In the genomic region with DNA sequence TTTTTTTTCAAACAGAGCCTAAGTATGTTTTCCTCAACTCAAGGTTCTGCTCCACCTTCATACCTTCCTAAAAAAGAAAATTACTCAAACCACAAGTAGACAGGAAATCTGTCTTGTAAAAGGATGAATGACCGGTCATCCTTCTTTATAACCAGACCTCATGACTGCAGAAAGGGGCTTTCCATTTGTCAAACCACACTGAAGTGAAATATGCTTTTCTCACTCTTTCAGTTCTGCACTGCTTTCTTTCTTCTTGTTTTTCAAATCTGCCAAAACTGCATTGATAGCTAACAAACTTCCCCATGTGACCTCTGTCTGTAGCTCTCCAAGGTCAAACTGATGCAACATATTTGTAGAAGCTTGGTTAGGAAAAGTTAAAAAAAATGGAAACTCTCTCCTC, we compare ENCODE assay signal across 9 cellular contexts.
DNase-seq lines count a peak whose midpoint lies in the region; ATAC-seq and TF ChIP-seq lines count a peak whose summit lies in the region.
"Had no signal": no experiment of that assay in that cellular context is flagged by ENCODE, and none has a peak within 500 bp of the region (broad histone marks: within the 10 kb centered on the region; RNA-seq: fewer than 3 reads in every experiment).

No MANE protein-coding gene starts in this region.

- H3K4me3 ChIP-seq in fibroblast of villous mesenchyme (ENCODE audit: low read depth, low read length) (no peak overlapping the region), aorta (ENCODE audit: low read length in 2 of 2) (no peak overlapping the region)

- no peaks in the 10 kb centered on the region for H3K36me3 Mint-ChIP-seq in naive thymus-derived CD8-positive, alpha-beta T cell

- TF ChIP-seq CTCF in GM13977 (IDR thresholded peaks at IDR 0.05; ENCODE audit: extremely low read depth, insufficient read depth, missing control alignments) = no peak
- no peak for TF ChIP-seq CTCF in fibroblast of villous mesenchyme (IDR thresholded peaks at IDR 0.05; ENCODE audit: insufficient read depth, low read depth, low read length)

- peaks cover 0 to 9% of the 10 kb centered on the region in 2 donors for H3K36me3 ChIP-seq in aorta (ENCODE audit: control insufficient read depth in 1 of 2, insufficient read depth in 2 of 2, low read length in 1 of 2)

- WGBS in aorta, 2 donors = 46 to 51% methylated on average over 1 of the region's 1 CpG

- H3K4me1 ChIP-seq in aorta (ENCODE audit: control insufficient read depth in 1 of 2, insufficient read depth in 2 of 2, low read length in 2 of 2) = peaks cover 0 to 5% of the 10 kb centered on the region in 2 donors

- peak overlapping the region in 1 of 10 donors; percentile 33 for H3K4me3 Mint-ChIP-seq in naive thymus-derived CD8-positive, alpha-beta T cell

- ATAC-seq in GM21515 (IDR thresholded peaks at IDR 0.05; ENCODE audit: unreplicated experiment) (peak; percentile 70), HG03354 (IDR thresholded peaks at IDR 0.05; ENCODE audit: poor library complexity, severe bottlenecking, unreplicated experiment) (peak; percentile 80), aorta (ENCODE audit: low FRiP score) (no peak)
- ATAC-seq in naive thymus-derived CD8-positive, alpha-beta T cell = no peak

- no peaks in the 10 kb centered on the region for H3K27me3 ChIP-seq in aorta (ENCODE audit: control insufficient read depth in 1 of 2, insufficient read depth in 2 of 2, low read length in 1 of 2)

- intact Hi-C loops in aorta (cut with DNase I) = loop anchor here in 1 of 2 donors (5.0 kb wide), 1 partner anchor 49 kb away; no protein-coding TSS in a partner anchor

- H3K4me1 Mint-ChIP-seq in naive thymus-derived CD8-positive, alpha-beta T cell = peaks cover 0 to 44% (median under 1%) of the 10 kb centered on the region in 4 donors

- POLR2A ChIA-PET in naive thymus-derived CD8-positive, alpha-beta T cell (lab: Charles Lee) = no interaction called here

- peaks cover 0 to 4% (median 0%) of the 10 kb centered on the region in 9 donors for H3K9me3 Mint-ChIP-seq in naive thymus-derived CD8-positive, alpha-beta T cell

- DNase-seq in GM13977 (ENCODE audit: low spot score) = peak; percentile 16
- peak; percentile 26 for DNase-seq in fibroblast of villous mesenchyme (ENCODE audit: low read depth)
- DNase-seq in stimulated activated CD4-positive, alpha-beta T cell treated with anti-CD3 and anti-CD28 coated beads, Interleukin-15, amount 100 ng/mL, for 24 hours = no peak
- no peak for DNase-seq in aorta
- no peak for DNase-seq in NCI-H1694 treated with DMSO at 0.1 percent for 48 hours (lab: John Stamatoyannopoulos, UW)
- no peak for DNase-seq in naive thymus-derived CD8-positive, alpha-beta T cell
- DNase-seq: NCI-H2107 had no signal

- H3K27ac ChIP-seq in aorta (ENCODE audit: low read depth in 1 of 2, low read length in 2 of 2) = no peak overlapping the region

- in situ Hi-C loops in GM13977 (cut with MboI; ENCODE audit: low pct_unique_long_range_greater_than_20kb, low sequenced_read_pairs, unreplicated experiment) = no loop called here

- peaks cover 1% of the 10 kb centered on the region for H3K9me3 ChIP-seq in aorta (ENCODE audit: control insufficient read depth, low read length)

- H3K27me3 Mint-ChIP-seq in naive thymus-derived CD8-positive, alpha-beta T cell = no peaks in the 10 kb centered on the region

- peak overlapping the region in 2 of 10 donors; percentile 22 to 73 for H3K27ac Mint-ChIP-seq in naive thymus-derived CD8-positive, alpha-beta T cell

Comparison
In these comparisons a context has a peak if more than half of its experiments do, and no peak if none do; other contexts are left out.
1. DNase-seq: peak in GM13977 (single experiment) and fibroblast of villous mesenchyme (single experiment); none in stimulated activated CD4-positive, alpha-beta T cell treated with anti-CD3 and anti-CD28 coated beads, Interleukin-15, amount 100 ng/mL, for 24 hours (single experiment), aorta (0 of 2), NCI-H1694 treated with DMSO at 0.1 percent for 48 hours (single experiment) and naive thymus-derived CD8-positive, alpha-beta T cell (0 of 10).
2. ATAC-seq: peak in GM21515 (single experiment) and HG03354 (single experiment); none in aorta (single experiment) and naive thymus-derived CD8-positive, alpha-beta T cell (0 of 2).